Comparison of ENCODE assay signal across 10 cellular contexts in genomic region chr1:22808846-22809501, GRCh38.
DNase-seq lines count a peak whose midpoint lies in the region; ATAC-seq lines count a peak whose summit lies in the region.
"Had no signal": no experiment of that assay in that cellular context is flagged by ENCODE, and none has a peak within 500 bp of the region (broad histone marks: within the 10 kb centered on the region; RNA-seq: fewer than 3 reads in every experiment).

No MANE protein-coding gene starts in this region.

- peak overlapping the region; percentile 63 for H3K27ac ChIP-seq in mesodermal cell (ENCODE audit: low read depth, low read length, severe bottlenecking)

- no peaks in the 10 kb centered on the region for H3K36me3 ChIP-seq in mesodermal cell (ENCODE audit: control insufficient read depth, insufficient read depth, low read length)

- DNase-seq in Right ventricle myocardium inferior (ENCODE audit: missing footprints) (peak; percentile 74), cardiac septum (ENCODE audit: low spot score) (no peak), epidermal melanocyte (ENCODE audit: insufficient read length, low spot score) (peak; percentile 59), Kasumi-1 (lab: John Stamatoyannopoulos, UW) (no peak), NCI-H128 (lab: John Stamatoyannopoulos, UW; ENCODE audit: unreplicated experiment) (no peak)
- DNase-seq: activated naive CD4-positive, alpha-beta T cell treated with anti-CD3 and anti-CD28 coated beads, Interleukin-2, amount 10 ng/mL, durations not matched to agents 7 days and 5 days; SW 1271 had no signal

- ATAC-seq in Right ventricle myocardium inferior, result peak; percentile 90
- no peak for ATAC-seq in GM21526 (IDR thresholded peaks at IDR 0.05; ENCODE audit: low FRiP score, unreplicated experiment)
- no peak for ATAC-seq in GM19351 (IDR thresholded peaks at IDR 0.05; ENCODE audit: unreplicated experiment)

- peaks cover 23% of the 10 kb centered on the region for H3K4me1 ChIP-seq in mesodermal cell (ENCODE audit: control insufficient read depth, insufficient read depth, low read length, poor library complexity, severe bottlenecking)

- 64 to 78% methylated on average over 9 to 10 of the region's 12 CpGs for WGBS in mesodermal cell (ENCODE audit: insufficient coverage in 2 of 2), 2 experiments

- H3K9me3 ChIP-seq in mesodermal cell (ENCODE audit: control insufficient read depth, low read length), result no peaks in the 10 kb centered on the region

- H3K4me3 ChIP-seq in mesodermal cell (ENCODE audit: extremely low read depth, insufficient read depth, low read length, poor library complexity, severe bottlenecking), result no peak overlapping the region

- intact Hi-C loops in Right ventricle myocardium inferior (cut with DNase I), result no loop called here
- intact Hi-C loops in cardiac septum (cut with DNase I), result no loop called here

Comparison
In these comparisons a context has a peak if more than half of its experiments do, and no peak if none do; other contexts are left out.
1. DNase-seq: peak in Right ventricle myocardium inferior (single experiment) and epidermal melanocyte (single experiment); none in cardiac septum (single experiment), Kasumi-1 (0 of 2) and NCI-H128 (single experiment).